35 cellular contexts compared by ENCODE assay signal in genomic region chr12:69028941-69029729, GRCh38.
DNase-seq lines count a peak whose midpoint lies in the region; ATAC-seq and TF ChIP-seq lines count a peak whose summit lies in the region.
"Had no signal": no experiment of that assay in that cellular context is flagged by ENCODE, and none has a peak within 500 bp of the region (broad histone marks: within the 10 kb centered on the region; RNA-seq: fewer than 3 reads in every experiment).

No MANE protein-coding gene starts in this region.

- no peak overlapping the region for H3K27ac Mint-ChIP-seq in nephron progenitor cell
- H3K27ac Mint-ChIP-seq: activated CD4-positive, alpha-beta T cell treated with anti-CD3 and anti-CD28 coated beads, Interleukin-2, amount 10 ng/mL, durations not matched to agents 7 days and 5 days; CD4-positive, alpha-beta T cell; WTC11 had no signal

- in situ Hi-C loops in mammary epithelial cell (cut with MboI; ENCODE audit: low sequenced_read_pairs in 2 of 2), result no loop called here

- no peak for TF ChIP-seq CTCF in mammary epithelial cell (conservative IDR thresholded peaks at IDR 0.05 in 1 of 2, IDR thresholded peaks at IDR 0.05 in 1 of 2; ENCODE audit: extremely low read depth in 1 of 2, insufficient read depth in 1 of 2, low read depth in 1 of 2, low read length in 2 of 2)
- no peak for TF ChIP-seq CTCF in foreskin keratinocyte (conservative IDR thresholded peaks at IDR 0.05)
- TF ChIP-seq CTCF in nephron progenitor cell (IDR thresholded peaks at IDR 0.05), result no peak

- H3K9me3 ChIP-seq in MG63 (no peaks in the 10 kb centered on the region), mammary epithelial cell (replicated peaks; ENCODE audit: insufficient read depth, low read length) (no peaks in the 10 kb centered on the region)
- H3K9me3 ChIP-seq: A549, left lung, neutrophil, prostate gland, thyroid gland had no signal

- no peaks in the 10 kb centered on the region for H3K36me3 Mint-ChIP-seq in nephron progenitor cell (ENCODE audit: low read depth)
- H3K36me3 Mint-ChIP-seq: activated naive CD8-positive, alpha-beta T cell treated with anti-CD3 and anti-CD28 coated beads for 36 hours; WTC11 had no signal

- dilution Hi-C loops in mammary epithelial cell (cut with HindIII; ENCODE audit: low sequenced_read_pairs), result no loop called here

- no peak overlapping the region for H3K27ac ChIP-seq in mammary epithelial cell (ENCODE audit: insufficient read depth, low read depth, low read length)
- H3K27ac ChIP-seq in foreskin keratinocyte, result no peak overlapping the region
- H3K27ac ChIP-seq: left lung, neutrophil, PC-9, prostate gland, thyroid gland had no signal

- H3K36me3 ChIP-seq in MG63, result no peaks in the 10 kb centered on the region
- H3K36me3 ChIP-seq in mammary epithelial cell (ENCODE audit: insufficient read depth, low read length), result no peaks in the 10 kb centered on the region
- H3K36me3 ChIP-seq: left lung, neutrophil, prostate gland, thyroid gland had no signal

- H3K27me3 ChIP-seq in MG63, result no peaks in the 10 kb centered on the region
- H3K27me3 ChIP-seq in mammary epithelial cell (ENCODE audit: insufficient read depth, low read length), result no peaks in the 10 kb centered on the region
- H3K27me3 ChIP-seq in foreskin keratinocyte, result no peaks in the 10 kb centered on the region
- H3K27me3 ChIP-seq: left lung, neutrophil, thyroid gland had no signal

- peak; percentile 32 for DNase-seq in ELR (ENCODE audit: low read depth)
- DNase-seq in MG63, result peak; percentile 43
- peak; percentile 13 for DNase-seq in mammary epithelial cell
- peak in 1 of 2 donors; percentile 38 for DNase-seq in foreskin keratinocyte
- DNase-seq in cerebellar nuclear complex (lab: John Stamatoyannopoulos, UW), result no peak
- DNase-seq in nephron progenitor cell, result no peak
- no peak for DNase-seq in occipital lobe (lab: John Stamatoyannopoulos, UW)
- DNase-seq in ecto neural progenitor cell (ENCODE audit: low spot score), result no peak
- DNase-seq: activated CD4-positive, alpha-beta T cell treated with anti-CD3 and anti-CD28 coated beads, Interleukin-2, amount 10 ng/mL, durations not matched to agents 7 days and 5 days; activated effector memory CD4-positive, alpha-beta T cell treated with Interleukin-2 at 50 U/mL for 16 hours; activated naive CD8-positive, alpha-beta T cell treated with anti-CD3 and anti-CD28 coated beads for 36 hours; activated T-cell treated with anti-CD3 and anti-CD28 coated beads, Interleukin-2, amount 50 U/mL, for 1 hour; AML-193; CD4-positive, alpha-beta T cell; dermis blood vessel endothelial cell; glutamatergic neuron; Kasumi-1; left lung; mesenchymal stem cell; NCI-H1436 treated with DMSO at 0.1 percent for 48 hours; NCI-H2081 treated with DMSO at 0.1 percent for 48 hours; NCI-H2227 treated with DMSO at 0.1 percent for 48 hours; NCI-H526; NK-92 treated with Interleukin-12 subunit alpha and Interleukin-12 subunit beta, amount 100 ng/mL, for 24 hours; PC-9; SHP77 treated with DMSO at 0.1 percent for 48 hours; stimulated activated CD4-positive, alpha-beta T cell treated with anti-CD3 and anti-CD28 coated beads, Interleukin-12 subunit alpha, Interleukin-12 subunit beta, amount 100 ng/mL, for 4 hours; stimulated activated CD4-positive, alpha-beta T cell treated with anti-CD3 and anti-CD28 coated beads, Interleukin-2, amount 100 ng/mL, for 48 hours; thyroid gland had no signal

- H3K4me1 ChIP-seq in mammary epithelial cell (ENCODE audit: insufficient read depth, low read length) (peaks cover 7% of the 10 kb centered on the region), foreskin keratinocyte (peaks cover 39% of the 10 kb centered on the region)
- H3K4me1 ChIP-seq: prostate gland, thyroid gland had no signal

- 48% methylated on average over 10 of the region's 11 CpGs for WGBS in mammary epithelial cell (ENCODE audit: low coverage, missing lambda C conversion rate)

- no peak overlapping the region for H3K9ac ChIP-seq in mammary epithelial cell (ENCODE audit: insufficient read depth, low read length)

- H4K20me1 ChIP-seq in mammary epithelial cell (ENCODE audit: insufficient read depth, low read length), result no peaks in the 10 kb centered on the region

- H3K4me1 Mint-ChIP-seq in nephron progenitor cell, result peaks cover 4% of the 10 kb centered on the region
- H3K4me1 Mint-ChIP-seq: activated CD4-positive, alpha-beta T cell treated with anti-CD3 and anti-CD28 coated beads, Interleukin-2, amount 10 ng/mL, durations not matched to agents 7 days and 5 days; activated naive CD8-positive, alpha-beta T cell treated with anti-CD3 and anti-CD28 coated beads for 36 hours; central memory CD8-positive, alpha-beta T cell; WTC11 had no signal

- H3K27me3 Mint-ChIP-seq in nephron progenitor cell (ENCODE audit: low read depth, poor library complexity), result peaks cover 7% of the 10 kb centered on the region

- no peaks in the 10 kb centered on the region for H3K79me2 ChIP-seq in mammary epithelial cell (ENCODE audit: insufficient read depth, low read length)

- CTCF ChIA-PET in mammary epithelial cell (lab: Charles Lee; ENCODE audit: low non-redundant PET), result no interaction called here

- H3K4me3 ChIP-seq in MG63 (no peak overlapping the region), mammary epithelial cell (replicated peaks in 1 of 3; ENCODE audit: insufficient read depth in 1 of 3, low read depth in 2 of 3, low read length in 3 of 3) (no peak overlapping the region)
- H3K4me3 ChIP-seq: A549, left lung, PC-9, prostate gland, thyroid gland had no signal

- no peak overlapping the region for H3K4me3 Mint-ChIP-seq in nephron progenitor cell
- H3K4me3 Mint-ChIP-seq: activated CD4-positive, alpha-beta T cell treated with anti-CD3 and anti-CD28 coated beads, Interleukin-2, amount 10 ng/mL, durations not matched to agents 7 days and 5 days; activated naive CD8-positive, alpha-beta T cell treated with anti-CD3 and anti-CD28 coated beads for 36 hours; CD4-positive, alpha-beta T cell; central memory CD8-positive, alpha-beta T cell; WTC11 had no signal

- peak overlapping the region; percentile 47 for H2AFZ ChIP-seq in mammary epithelial cell (ENCODE audit: low read depth, low read length)
- H2AFZ ChIP-seq: PC-9 had no signal

- ATAC-seq in foreskin keratinocyte, result peak; percentile 59
- ATAC-seq: A549, left lung, sciatic nerve, WTC11 had no signal

- no TSS peak for BruUV-seq in mammary epithelial cell (replicated peaks; lab: Mats Ljungman, UMichigan)

- peaks cover 4% of the 10 kb centered on the region for H3K9me3 Mint-ChIP-seq in nephron progenitor cell
- H3K9me3 Mint-ChIP-seq: activated CD4-positive, alpha-beta T cell treated with anti-CD3 and anti-CD28 coated beads, Interleukin-2, amount 10 ng/mL, durations not matched to agents 7 days and 5 days; activated naive CD8-positive, alpha-beta T cell treated with anti-CD3 and anti-CD28 coated beads for 36 hours; CD4-positive, alpha-beta T cell; central memory CD8-positive, alpha-beta T cell; WTC11 had no signal

- intact Hi-C loops in mammary epithelial cell (cut with micrococcal nuclease), result no loop called here

- peak overlapping the region; percentile 17 for H3K4me2 ChIP-seq in mammary epithelial cell (ENCODE audit: insufficient read depth, low read depth, low read length)
- H3K4me2 ChIP-seq: A549, PC-9 had no signal

Comparison
In these comparisons a context has a peak if more than half of its experiments do, and no peak if none do; other contexts are left out.
1. DNase-seq: peak in ELR (single experiment), MG63 (single experiment) and mammary epithelial cell (single experiment); none in cerebellar nuclear complex (0 of 2), nephron progenitor cell (single experiment), occipital lobe (single experiment) and ecto neural progenitor cell (single experiment).